ENCODE assay signal across 8 cellular contexts in genomic region chr12:108696111-108696995, GRCh38. TPM values are rescaled to one million over a fixed set of nuclear protein-coding genes. Genes with fewer than 3 reads are reported as not detected.
DNase-seq lines count a peak whose midpoint lies in the region; ATAC-seq and TF ChIP-seq lines count a peak whose summit lies in the region.

No MANE protein-coding gene starts in this region.

- DNase-seq in EH (ENCODE audit: low read depth) = peak; percentile 92
- DNase-seq in NCI-H2227 treated with DMSO at 0.1 percent for 48 hours (lab: John Stamatoyannopoulos, UW) = peak; percentile 73
- peak; percentile 77 for DNase-seq in coronary artery (ENCODE audit: low spot score)
- no peak for DNase-seq in OCI-M2 (lab: John Stamatoyannopoulos, UW; ENCODE audit: unreplicated experiment)
- DNase-seq in lower leg skin (ENCODE audit: low spot score in 2 of 2) = no peak
- no peak for DNase-seq in GM13976 (ENCODE audit: low spot score)

- in situ Hi-C loops in GM13976 (cut with MboI; ENCODE audit: low sequenced_read_pairs, unreplicated experiment) = no loop called here

- TF ChIP-seq CTCF in coronary artery (IDR thresholded peaks at IDR 0.05) (no peak), lower leg skin (IDR thresholded peaks at IDR 0.05) (no peak), GM13976 (IDR thresholded peaks at IDR 0.05; ENCODE audit: borderline replicate concordance, control extremely low read depth, extremely low read depth, insufficient read depth, missing control alignments) (no peak)

- H3K9ac ChIP-seq in rectal smooth muscle tissue (ENCODE audit: low read length) = no peak overlapping the region

- H3K27me3 ChIP-seq in rectal smooth muscle tissue (ENCODE audit: control insufficient read depth, insufficient read depth, low read length) = no peaks in the 10 kb centered on the region

- intact Hi-C loops in lower leg skin (cut with DNase I; ENCODE audit: low total_unique reads) = no loop called here

- H3K4me1 ChIP-seq in rectal smooth muscle tissue (ENCODE audit: control insufficient read depth, insufficient read depth, low read length) = peaks cover 64% of the 10 kb centered on the region

- H3K4me3 ChIP-seq in coronary artery = peak overlapping the region; percentile 27
- peak overlapping the region; percentile 7 for H3K4me3 ChIP-seq in rectal smooth muscle tissue (ENCODE audit: low read length)
- H3K4me3 ChIP-seq in lower leg skin (ENCODE audit: low read depth, poor library complexity, severe bottlenecking) = no peak overlapping the region

- no peak for ATAC-seq in HG02885 (IDR thresholded peaks at IDR 0.05; ENCODE audit: poor library complexity, unreplicated experiment)

- peaks cover 6% of the 10 kb centered on the region for H3K36me3 ChIP-seq in rectal smooth muscle tissue (ENCODE audit: control insufficient read depth, insufficient read depth, low read length)

- TF ChIP-seq POLR2A in lower leg skin (IDR thresholded peaks at IDR 0.05) = no peak

- WGBS in lower leg skin, 2 donors = 30 to 31% methylated on average over 9 of the region's 9 CpGs

- peak overlapping the region; percentile 61 to 82 for H3K27ac ChIP-seq in coronary artery
- peak overlapping the region; percentile 98 for H3K27ac ChIP-seq in rectal smooth muscle tissue (ENCODE audit: low read depth, low read length)

RNA-seq across cellular contexts. Expression of gene CORO1C, which starts 35.0 kb away (rescaled TPM):
- total RNA-seq in lower leg skin = 100 to 1,000 TPM in 3 of 4 donors, 10 to 100 TPM in 1; 86.5 to 193 (median 146) TPM

Comparison
In these comparisons a context has a peak if more than half of its experiments do, and no peak if none do; other contexts are left out.
1. DNase-seq: peak in EH (single experiment), NCI-H2227 treated with DMSO at 0.1 percent for 48 hours (single experiment) and coronary artery (single experiment); none in OCI-M2 (single experiment), lower leg skin (0 of 2) and GM13976 (single experiment).